In genomic region chr11:118615282-118615979, GRCh38 we compare ENCODE assay signal across 13 cellular contexts. TPM values are rescaled to one million over a fixed set of nuclear protein-coding genes. Genes with fewer than 3 reads are reported as not detected.
A peak's percentile ranks its signal among the peaks of the same experiment; 100 is the strongest.
DNase-seq lines count a peak whose midpoint lies in the region; ATAC-seq and TF ChIP-seq lines count a peak whose summit lies in the region.
"Had no signal": no experiment of that assay in that cellular context is flagged by ENCODE, and none has a peak within 500 bp of the region (broad histone marks: within the 10 kb centered on the region; RNA-seq: fewer than 3 reads in every experiment).

No MANE protein-coding gene starts in this region.

- H3K36me3 Mint-ChIP-seq in glutamatergic neuron (ENCODE audit: unreplicated experiment), result no peaks in the 10 kb centered on the region
- no peaks in the 10 kb centered on the region for H3K36me3 Mint-ChIP-seq in activated CD4-positive, alpha-beta T cell treated with anti-CD3 and anti-CD28 coated beads, Interleukin-2, amount 10 ng/mL, durations not matched to agents 7 days and 5 days (ENCODE audit: low read depth)

- peak; percentile 62 for DNase-seq in Caki2 (ENCODE audit: low read depth)
- DNase-seq in NCI-H226, result peak; percentile 92
- peak; percentile 12 for DNase-seq in glutamatergic neuron
- DNase-seq in osteoblast (ENCODE audit: insufficient read length, low spot score, missing footprints), result no peak
- DNase-seq in activated CD4-positive, alpha-beta T cell treated with anti-CD3 and anti-CD28 coated beads, Interleukin-2, amount 10 ng/mL, durations not matched to agents 7 days and 5 days, result no peak
- DNase-seq in hypothalamus (lab: John Stamatoyannopoulos, UW), result no peak
- no peak for DNase-seq in COLO829 (ENCODE audit: low spot score)
- DNase-seq: activated CD4-positive, alpha-beta T cell treated with anti-CD3 and anti-CD28 coated beads, Interleukin-2, amount 50 U/mL, for 1 hour; C1 segment of cervical spinal cord; esophagus squamous epithelium; midbrain had no signal

- POLR2A ChIA-PET in activated CD4-positive, alpha-beta T cell treated with anti-CD3 and anti-CD28 coated beads, Interleukin-2, amount 10 ng/mL, durations not matched to agents 7 days and 5 days (lab: Charles Lee), result no interaction called here

- H3K9me3 ChIP-seq in osteoblast (ENCODE audit: low read depth, low read length), result no peaks in the 10 kb centered on the region
- H3K9me3 ChIP-seq: esophagus squamous epithelium, SJSA1 had no signal

- peaks cover 3% of the 10 kb centered on the region for H3K9me3 Mint-ChIP-seq in glutamatergic neuron (ENCODE audit: unreplicated experiment)
- H3K9me3 Mint-ChIP-seq in activated CD4-positive, alpha-beta T cell treated with anti-CD3 and anti-CD28 coated beads, Interleukin-2, amount 10 ng/mL, durations not matched to agents 7 days and 5 days, result no peaks in the 10 kb centered on the region

- peak overlapping the region; percentile 36 for H3K27ac ChIP-seq in osteoblast (ENCODE audit: low read depth, low read length)
- H3K27ac ChIP-seq: SJSA1 had no signal

- no peak overlapping the region for H3K4me2 ChIP-seq in osteoblast (ENCODE audit: insufficient read depth, low read length)

- no peaks in the 10 kb centered on the region for H4K20me1 ChIP-seq in osteoblast (ENCODE audit: insufficient read depth, low read length)

- in situ Hi-C loops in Caki2 (cut with HindIII; ENCODE audit: low pct_unique_long_range_greater_than_20kb, low sequenced_read_pairs), result no loop called here

- TF ChIP-seq CTCF in glutamatergic neuron (IDR thresholded peaks at IDR 0.05; ENCODE audit: partially characterized antibody, unreplicated experiment), result no peak
- TF ChIP-seq CTCF in osteoblast (IDR thresholded peaks at IDR 0.05; ENCODE audit: extremely low read depth, low read depth, low read length), result no peak

- peaks cover 31% of the 10 kb centered on the region for H3K36me3 ChIP-seq in osteoblast (ENCODE audit: insufficient read depth, low read length)

- no peak overlapping the region for H3K27ac Mint-ChIP-seq in glutamatergic neuron (ENCODE audit: unreplicated experiment)
- no peak overlapping the region for H3K27ac Mint-ChIP-seq in activated CD4-positive, alpha-beta T cell treated with anti-CD3 and anti-CD28 coated beads, Interleukin-2, amount 10 ng/mL, durations not matched to agents 7 days and 5 days

- peaks cover 41% of the 10 kb centered on the region for H3K79me2 ChIP-seq in osteoblast (ENCODE audit: insufficient read depth, low read length)

- peaks cover 55% of the 10 kb centered on the region for H3K4me1 ChIP-seq in osteoblast (ENCODE audit: insufficient read depth, low read length)

- H3K4me1 Mint-ChIP-seq in glutamatergic neuron (ENCODE audit: low read depth, unreplicated experiment), result peaks cover 4% of the 10 kb centered on the region
- H3K4me1 Mint-ChIP-seq in activated CD4-positive, alpha-beta T cell treated with anti-CD3 and anti-CD28 coated beads, Interleukin-2, amount 10 ng/mL, durations not matched to agents 7 days and 5 days, result peaks cover 7% of the 10 kb centered on the region

- H3K27me3 Mint-ChIP-seq in glutamatergic neuron (ENCODE audit: unreplicated experiment), result peaks cover 8% of the 10 kb centered on the region
- peaks cover 19% of the 10 kb centered on the region for H3K27me3 Mint-ChIP-seq in activated CD4-positive, alpha-beta T cell treated with anti-CD3 and anti-CD28 coated beads, Interleukin-2, amount 10 ng/mL, durations not matched to agents 7 days and 5 days

- no peak overlapping the region for H2AFZ ChIP-seq in osteoblast (ENCODE audit: low read length)

- CTCF ChIA-PET in activated CD4-positive, alpha-beta T cell treated with anti-CD3 and anti-CD28 coated beads, Interleukin-2, amount 10 ng/mL, durations not matched to agents 7 days and 5 days (lab: Charles Lee), result interaction anchor here (0.6 to 2.6 kb wide), 2 partner anchors 10 to 1668 kb away, joined by 3 to 10 read pairs; no protein-coding TSS in a partner anchor

- ATAC-seq in GM18867 (IDR thresholded peaks at IDR 0.05; ENCODE audit: unreplicated experiment), result no peak

- no peaks in the 10 kb centered on the region for H3K27me3 ChIP-seq in osteoblast (ENCODE audit: insufficient read depth, low read length)
- H3K27me3 ChIP-seq: SJSA1 had no signal

- no peak overlapping the region for H3K4me3 Mint-ChIP-seq in glutamatergic neuron (ENCODE audit: unreplicated experiment)
- H3K4me3 Mint-ChIP-seq in activated CD4-positive, alpha-beta T cell treated with anti-CD3 and anti-CD28 coated beads, Interleukin-2, amount 10 ng/mL, durations not matched to agents 7 days and 5 days, result no peak overlapping the region

- no peak overlapping the region for H3K4me3 ChIP-seq in osteoblast (ENCODE audit: insufficient read depth, low read length)
- H3K4me3 ChIP-seq: esophagus squamous epithelium, SJSA1 had no signal

RNA-seq across cellular contexts. Expression of gene PHLDB1, which starts 8.0 kb away (rescaled TPM):
- total RNA-seq in Caki2 (2014; rRNA removed; shearing (Covaris generic); ENCODE audit: low replicate concordance), result 24.8 and 26.6 TPM in 2 replicates
- total RNA-seq in glutamatergic neuron (ENCODE audit: unreplicated experiment) (78.4 TPM), osteoblast (86.9 and 96.3 TPM in 2 replicates)
- under 1 TPM; 0.06 to 0.12 TPM for total RNA-seq in activated CD4-positive, alpha-beta T cell treated with anti-CD3 and anti-CD28 coated beads, Interleukin-2, amount 10 ng/mL, durations not matched to agents 7 days and 5 days

RNA-seq across cellular contexts. Expression of gene ARCN1, which starts 43.2 kb away (rescaled TPM):
- total RNA-seq in Caki2 (2014; rRNA removed; shearing (Covaris generic); ENCODE audit: low replicate concordance), result 66.8 and 80.1 TPM in 2 replicates
- total RNA-seq in glutamatergic neuron (ENCODE audit: unreplicated experiment) (118 TPM), osteoblast (162 and 172 TPM in 2 replicates)
- 100 to 1,000 TPM; 113 to 128 TPM for total RNA-seq in activated CD4-positive, alpha-beta T cell treated with anti-CD3 and anti-CD28 coated beads, Interleukin-2, amount 10 ng/mL, durations not matched to agents 7 days and 5 days

RNA-seq across cellular contexts. Expression of gene IFT46, which starts 49.7 kb away (rescaled TPM):
- 11.9 and 21.1 TPM in 2 replicates for total RNA-seq in Caki2 (2014; rRNA removed; shearing (Covaris generic); ENCODE audit: low replicate concordance)
- total RNA-seq in glutamatergic neuron (ENCODE audit: unreplicated experiment) (21.1 TPM), osteoblast (31.8 and 37.7 TPM in 2 replicates)
- total RNA-seq in activated CD4-positive, alpha-beta T cell treated with anti-CD3 and anti-CD28 coated beads, Interleukin-2, amount 10 ng/mL, durations not matched to agents 7 days and 5 days, result 10 to 100 TPM; 12.3 to 13.7 TPM

Comparison
In these comparisons a context has a peak if more than half of its experiments do, and no peak if none do; other contexts are left out.
1. DNase-seq: peak in Caki2 (single experiment), NCI-H226 (single experiment) and glutamatergic neuron (single experiment); none in osteoblast (single experiment), activated CD4-positive, alpha-beta T cell treated with anti-CD3 and anti-CD28 coated beads, Interleukin-2, amount 10 ng/mL, durations not matched to agents 7 days and 5 days (single experiment), hypothalamus (0 of 51) and COLO829 (single experiment).
2. RNA of gene PHLDB1, which starts 8.0 kb away (total RNA-seq): 86.9 to 96.3 TPM in osteoblast, 78.4 TPM in glutamatergic neuron (single experiment) and 24.8 to 26.6 TPM in Caki2; 0.06 to 0.12 TPM in activated CD4-positive, alpha-beta T cell treated with anti-CD3 and anti-CD28 coated beads, Interleukin-2, amount 10 ng/mL, durations not matched to agents 7 days and 5 days; every median in the first group is over 10 times any median in the second.